13 cellular contexts compared by ENCODE assay signal in the genomic region with DNA sequence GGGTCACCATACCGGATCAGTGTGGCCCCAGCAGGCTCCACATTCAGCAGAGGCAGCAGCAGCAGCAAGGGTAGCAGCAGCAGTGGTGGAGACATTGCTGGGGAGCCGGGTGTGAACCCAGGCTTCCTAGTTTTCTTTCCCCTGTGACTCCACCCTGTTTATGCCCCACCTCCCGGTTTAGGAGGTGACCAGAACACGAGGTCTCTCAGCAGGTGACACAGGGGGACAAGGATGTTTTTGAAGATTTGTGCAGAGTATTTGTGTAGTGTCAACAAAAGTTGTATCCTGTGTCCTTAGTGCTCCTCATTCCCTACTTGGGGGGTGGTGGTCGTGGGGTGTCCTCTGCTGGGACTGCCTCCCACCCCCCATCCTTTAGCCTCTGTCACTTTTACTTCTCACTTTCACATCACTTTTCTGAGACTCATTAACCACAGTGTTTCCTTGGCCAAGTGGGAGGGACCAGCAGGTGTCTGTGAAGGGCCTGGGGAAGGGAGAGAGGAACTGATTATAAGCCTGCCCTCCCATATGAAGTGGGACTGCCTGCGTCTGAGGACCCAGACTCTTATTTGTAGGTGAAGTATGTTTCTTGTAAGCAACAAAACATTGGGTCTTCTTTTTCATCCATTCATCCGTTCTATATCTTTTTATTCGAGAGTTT. TPM values are rescaled to one million over a fixed set of nuclear protein-coding genes. Genes with fewer than 3 reads are reported as not detected.
DNase-seq lines count a peak whose midpoint lies in the region; ATAC-seq and TF ChIP-seq lines count a peak whose summit lies in the region.
"Had no signal": no experiment of that assay in that cellular context is flagged by ENCODE, and none has a peak within 500 bp of the region (broad histone marks: within the 10 kb centered on the region; RNA-seq: fewer than 3 reads in every experiment).

No MANE protein-coding gene starts in this region.

- peaks cover 24 to 49% (median 35%) of the 10 kb centered on the region in 3 donors for H3K4me1 Mint-ChIP-seq in IgD-negative memory B cell
- peaks cover 9 to 20% (median 12%) of the 10 kb centered on the region in 4 donors for H3K4me1 Mint-ChIP-seq in CD4-positive, alpha-beta memory T cell

- H3K36me3 ChIP-seq in CD4-positive, alpha-beta memory T cell (ENCODE audit: insufficient read depth, low read length), result no peaks in the 10 kb centered on the region

- peaks cover 11% of the 10 kb centered on the region for H3K4me1 ChIP-seq in CD4-positive, alpha-beta memory T cell (ENCODE audit: insufficient read depth, low read length)

- intact Hi-C loops in CD4-positive, alpha-beta memory T cell (cut with micrococcal nuclease), result no loop called here
- intact Hi-C loops in Right ventricle myocardium superior (cut with DNase I), result no loop called here

- CTCF ChIA-PET in CD4-positive, alpha-beta memory T cell (lab: Charles Lee; ENCODE audit: partially characterized antibody), result no interaction called here

- H3K4me3 ChIP-seq in GM12865 (ENCODE audit: low read depth, low read length), result peak overlapping the region; percentile 81
- no peak overlapping the region for H3K4me3 ChIP-seq in CD4-positive, alpha-beta memory T cell (ENCODE audit: low read length in 2 of 2)

- peak overlapping the region; percentile 36 to 98 (median 90) for H3K27ac Mint-ChIP-seq in IgD-negative memory B cell
- H3K27ac Mint-ChIP-seq in CD4-positive, alpha-beta memory T cell, result no peak overlapping the region
- H3K27ac Mint-ChIP-seq: activated naive CD4-positive, alpha-beta T cell treated with anti-CD3 and anti-CD28 coated beads, Interleukin-2, amount 50 U/mL, for 24 hours had no signal

- H3K9me3 Mint-ChIP-seq in IgD-negative memory B cell, result peaks cover 0 to 1% (median 0%) of the 10 kb centered on the region in 3 donors
- peaks cover 0 to 13% (median 6%) of the 10 kb centered on the region in 8 donors for H3K9me3 Mint-ChIP-seq in CD4-positive, alpha-beta memory T cell
- H3K9me3 Mint-ChIP-seq: activated naive CD4-positive, alpha-beta T cell treated with anti-CD3 and anti-CD28 coated beads, Interleukin-2, amount 50 U/mL, for 24 hours had no signal

- no peak for TF ChIP-seq CTCF in GM12865 (IDR thresholded peaks at IDR 0.05; ENCODE audit: insufficient read depth, low read depth, low read length, missing control alignments)
- TF ChIP-seq CTCF in GM20000 (IDR thresholded peaks at IDR 0.05; ENCODE audit: extremely low read depth, missing control alignments), result no peak

- H3K27me3 ChIP-seq in CD4-positive, alpha-beta memory T cell (ENCODE audit: insufficient read depth, low read length), result no peaks in the 10 kb centered on the region

- peak overlapping the region; percentile 90 to 97 (median 92) for H3K4me3 Mint-ChIP-seq in IgD-negative memory B cell
- peak overlapping the region in 1 of 8 donors; percentile 43 for H3K4me3 Mint-ChIP-seq in CD4-positive, alpha-beta memory T cell
- H3K4me3 Mint-ChIP-seq: activated naive CD4-positive, alpha-beta T cell treated with anti-CD3 and anti-CD28 coated beads, Interleukin-2, amount 50 U/mL, for 24 hours had no signal

- H3K27ac ChIP-seq in CD4-positive, alpha-beta memory T cell (ENCODE audit: low read depth, low read length), result no peak overlapping the region
- H3K27ac ChIP-seq: epithelial cell of prostate had no signal

- no peaks in the 10 kb centered on the region for H3K27me3 Mint-ChIP-seq in IgD-negative memory B cell
- peaks cover 1 to 2% of the 10 kb centered on the region in 2 donors for H3K27me3 Mint-ChIP-seq in CD4-positive, alpha-beta memory T cell
- H3K27me3 Mint-ChIP-seq: activated naive CD4-positive, alpha-beta T cell treated with anti-CD3 and anti-CD28 coated beads, Interleukin-2, amount 50 U/mL, for 24 hours had no signal

- DNase-seq in GM12865 (ENCODE audit: low read depth) (peak; percentile 90), GM20000 (ENCODE audit: low spot score) (peak; percentile 63), globus pallidus (ENCODE audit: low spot score) (peak; percentile 52), Right ventricle myocardium superior (no peak)
- DNase-seq in CD4-positive, alpha-beta memory T cell, result no peak
- DNase-seq in activated CD4-positive, alpha-beta T cell treated with anti-CD3 and anti-CD28 coated beads, Interleukin-2, amount 50 U/mL, for 4 hours, result no peak
- DNase-seq: DND-41, islet precursor cell had no signal

- POLR2A ChIA-PET in CD4-positive, alpha-beta memory T cell (lab: Charles Lee; ENCODE audit: partially characterized antibody), result no interaction called here

- ATAC-seq in Right ventricle myocardium superior (ENCODE audit: poor library complexity) (no peak), GM18909 (IDR thresholded peaks at IDR 0.05; ENCODE audit: poor library complexity, unreplicated experiment) (no peak)
- ATAC-seq: T-cell had no signal

- H3K36me3 Mint-ChIP-seq in IgD-negative memory B cell, result no peaks in the 10 kb centered on the region
- H3K36me3 Mint-ChIP-seq in CD4-positive, alpha-beta memory T cell, result peaks cover 1 to 4% of the 10 kb centered on the region in 2 donors
- H3K36me3 Mint-ChIP-seq: activated naive CD4-positive, alpha-beta T cell treated with anti-CD3 and anti-CD28 coated beads, Interleukin-2, amount 50 U/mL, for 24 hours; T-cell had no signal

- H3K9me3 ChIP-seq in CD4-positive, alpha-beta memory T cell (ENCODE audit: control insufficient read depth in 1 of 2, low read length in 2 of 2), result no peaks in the 10 kb centered on the region

RNA-seq across cellular contexts. Expression of a gene that starts 15.6 kb away (rescaled TPM):
- not detected for polyA plus RNA-seq in IgD-negative memory B cell
- total RNA-seq in CD4-positive, alpha-beta memory T cell, result 1 to 10 TPM; 1.6 to 1.7 TPM
- not detected for polyA plus RNA-seq in CD4-positive, alpha-beta memory T cell
- total RNA-seq in Right ventricle myocardium superior, result 2.0 TPM

RNA-seq across cellular contexts. Expression of a gene that starts 20.6 kb away (rescaled TPM):
- polyA plus RNA-seq in IgD-negative memory B cell, result 4.2 TPM
- total RNA-seq in CD4-positive, alpha-beta memory T cell, result 1 to 10 TPM; 4.8 to 6.6 TPM
- under 1 TPM; 0.57 to 0.61 TPM for polyA plus RNA-seq in CD4-positive, alpha-beta memory T cell
- 0.40 TPM for total RNA-seq in Right ventricle myocardium superior

RNA-seq across cellular contexts. Expression of a gene that starts 31.5 kb away (rescaled TPM):
- 130 TPM for polyA plus RNA-seq in IgD-negative memory B cell
- 100 to 1,000 TPM; 103 to 109 TPM for total RNA-seq in CD4-positive, alpha-beta memory T cell
- 10 to 100 TPM; 86.9 to 88.0 TPM for polyA plus RNA-seq in CD4-positive, alpha-beta memory T cell
- total RNA-seq in Right ventricle myocardium superior, result 68.4 TPM

RNA-seq across cellular contexts. Expression of a gene that starts 39.4 kb away (rescaled TPM):
- polyA plus RNA-seq in IgD-negative memory B cell, result 32.8 TPM
- total RNA-seq in CD4-positive, alpha-beta memory T cell, result 10 to 100 TPM; 40.4 to 41.1 TPM
- polyA plus RNA-seq in CD4-positive, alpha-beta memory T cell, result 10 to 100 TPM; 29.3 to 30.7 TPM
- total RNA-seq in Right ventricle myocardium superior, result 7.8 TPM

Comparison
In these comparisons a context has a peak if more than half of its experiments do, and no peak if none do; other contexts are left out.
1. DNase-seq: peak in GM12865 (single experiment), GM20000 (single experiment) and globus pallidus (single experiment); none in CD4-positive, alpha-beta memory T cell (0 of 5), Right ventricle myocardium superior (single experiment) and activated CD4-positive, alpha-beta T cell treated with anti-CD3 and anti-CD28 coated beads, Interleukin-2, amount 50 U/mL, for 4 hours (0 of 2).
2. H3K27ac Mint-ChIP-seq: peak in IgD-negative memory B cell (3 of 3); none in CD4-positive, alpha-beta memory T cell (0 of 7).